Comparison of ENCODE assay signal across 8 cellular contexts in genomic region chr7:33043875-33044718, GRCh38. TPM values are rescaled to one million over a fixed set of nuclear protein-coding genes. Genes with fewer than 3 reads are reported as not detected.
DNase-seq lines count a peak whose midpoint lies in the region; ATAC-seq and TF ChIP-seq lines count a peak whose summit lies in the region.

No MANE protein-coding gene starts in this region.

- H3K27me3 ChIP-seq in foreskin keratinocyte = no peaks in the 10 kb centered on the region

- TF ChIP-seq CTCF in foreskin keratinocyte (conservative IDR thresholded peaks at IDR 0.05) = peak; percentile 36
- TF ChIP-seq CTCF in progenitor cell of endocrine pancreas (IDR thresholded peaks at IDR 0.05; ENCODE audit: unreplicated experiment) = peak; percentile 53

- H3K36me3 Mint-ChIP-seq in progenitor cell of endocrine pancreas (ENCODE audit: insufficient read depth) = no peaks in the 10 kb centered on the region

- H3K27ac ChIP-seq in foreskin keratinocyte = no peak overlapping the region

- ATAC-seq in foreskin keratinocyte (peak; percentile 7), HG02840 (IDR thresholded peaks at IDR 0.05; ENCODE audit: low FRiP score, unreplicated experiment) (no peak), GM21423 (IDR thresholded peaks at IDR 0.05; ENCODE audit: unreplicated experiment) (no peak)

- H3K4me1 Mint-ChIP-seq in progenitor cell of endocrine pancreas (ENCODE audit: low read depth) = peaks cover 37% of the 10 kb centered on the region

- H3K27me3 Mint-ChIP-seq in progenitor cell of endocrine pancreas = no peaks in the 10 kb centered on the region

- DNase-seq in DMS53 (lab: John Stamatoyannopoulos, UW) = peak; percentile 97
- peak; percentile 47 for DNase-seq in NCI-H774 (lab: John Stamatoyannopoulos, UW)
- peak in 1 of 2 donors; percentile 46 for DNase-seq in foreskin keratinocyte
- DNase-seq in progenitor cell of endocrine pancreas (ENCODE audit: low spot score, unreplicated experiment) = no peak
- no peak for DNase-seq in NCI-H82 treated with DMSO at 0.1 percent for 48 hours (lab: John Stamatoyannopoulos, UW; ENCODE audit: unreplicated experiment)
- no peak for DNase-seq in activated CD4-positive, CD25-positive, alpha-beta regulatory T cell (lab: John Stamatoyannopoulos, UW)

- no peaks in the 10 kb centered on the region for H3K9me3 Mint-ChIP-seq in progenitor cell of endocrine pancreas (ENCODE audit: low read depth)

- peak overlapping the region; percentile 57 for H3K4me3 Mint-ChIP-seq in progenitor cell of endocrine pancreas (ENCODE audit: low read depth)

- H3K27ac Mint-ChIP-seq in progenitor cell of endocrine pancreas = peak overlapping the region; percentile 97

- peaks cover 24% of the 10 kb centered on the region for H3K4me1 ChIP-seq in foreskin keratinocyte

RNA-seq across cellular contexts. Expression of gene NT5C3A, which starts 18.5 kb away (rescaled TPM):
- 25.4 and 26.7 TPM in 2 replicates for total RNA-seq in foreskin keratinocyte
- polyA plus RNA-seq in foreskin keratinocyte = 18.1 and 21.3 TPM in 2 replicates
- 35.0 and 36.1 TPM in 2 replicates for total RNA-seq in progenitor cell of endocrine pancreas

Comparison
In these comparisons a context has a peak if more than half of its experiments do, and no peak if none do; other contexts are left out.
1. DNase-seq: peak in DMS53 (single experiment) and NCI-H774 (single experiment); none in progenitor cell of endocrine pancreas (single experiment), NCI-H82 treated with DMSO at 0.1 percent for 48 hours (single experiment) and activated CD4-positive, CD25-positive, alpha-beta regulatory T cell (0 of 4).